In genomic region chr6:139210766-139211165, GRCh38 we compare ENCODE assay signal across 7 cellular contexts.
DNase-seq lines count a peak whose midpoint lies in the region; ATAC-seq lines count a peak whose summit lies in the region.
"Not testable (repeated sequence)": the region's sequence is repeated elsewhere in the genome, so short reads cannot be mapped to it uniquely, and the experiment has no call there.

No MANE protein-coding gene starts in this region.

- DNase-seq in CD4-positive, alpha-beta memory T cell = peak in 4 of 5 donors; percentile 15 to 44 (median 31)
- peak; percentile 9 for DNase-seq in HT-29 (ENCODE audit: low spot score)
- DNase-seq in T-cell = peak in 22 of 34 experiments; percentile 3 to 53 (median 26)
- peak; percentile 58 for DNase-seq in activated CD4-positive, alpha-beta T cell treated with anti-CD3 and anti-CD28 coated beads, Interleukin-2, amount 10 ng/mL, durations not matched to agents 7 days and 5 days
- DNase-seq in activated CD8-positive, alpha-beta T cell treated with anti-CD3 and anti-CD28 coated beads, Interleukin-2, amount 10 ng/mL, durations not matched to agents 7 days and 5 days = peak; percentile 45
- peak; percentile 35 for DNase-seq in activated effector memory CD4-positive, alpha-beta T cell treated with Interleukin-2 at 50 U/mL for 16 hours
- DNase-seq in central memory CD4-positive, alpha-beta T cell = peak; percentile 22

- H3K4me3 Mint-ChIP-seq in CD4-positive, alpha-beta memory T cell = peak overlapping the region in 3 of 8 donors; percentile 29 to 39 (median 36)
- H3K4me3 Mint-ChIP-seq in T-cell = peak overlapping the region in 1 of 3 donors; percentile 4
- H3K4me3 Mint-ChIP-seq in activated CD4-positive, alpha-beta T cell treated with anti-CD3 and anti-CD28 coated beads, Interleukin-2, amount 10 ng/mL, durations not matched to agents 7 days and 5 days; activated CD8-positive, alpha-beta T cell treated with anti-CD3 and anti-CD28 coated beads, Interleukin-2, amount 10 ng/mL, durations not matched to agents 7 days and 5 days: not testable (repeated sequence)

- not testable (repeated sequence) for H3K36me3 ChIP-seq in CD4-positive, alpha-beta memory T cell (ENCODE audit: insufficient read depth, low read length)

- H3K27me3 ChIP-seq in CD4-positive, alpha-beta memory T cell (ENCODE audit: insufficient read depth, low read length) = not testable (repeated sequence)

- H3K9me3 Mint-ChIP-seq in CD4-positive, alpha-beta memory T cell = peaks cover 4 to 64% (median 54%) of the 10 kb centered on the region in 8 donors
- H3K9me3 Mint-ChIP-seq in T-cell = peaks cover 20 to 48% (median 22%) of the 10 kb centered on the region in 3 donors
- H3K9me3 Mint-ChIP-seq in activated CD4-positive, alpha-beta T cell treated with anti-CD3 and anti-CD28 coated beads, Interleukin-2, amount 10 ng/mL, durations not matched to agents 7 days and 5 days = peaks cover 46% of the 10 kb centered on the region
- peaks cover 30% of the 10 kb centered on the region for H3K9me3 Mint-ChIP-seq in activated CD8-positive, alpha-beta T cell treated with anti-CD3 and anti-CD28 coated beads, Interleukin-2, amount 10 ng/mL, durations not matched to agents 7 days and 5 days (ENCODE audit: insufficient read depth)

- not testable (repeated sequence) for H3K27ac ChIP-seq in CD4-positive, alpha-beta memory T cell (ENCODE audit: low read depth, low read length)

- H3K36me3 Mint-ChIP-seq in CD4-positive, alpha-beta memory T cell = peaks cover 26 to 33% of the 10 kb centered on the region in 2 donors
- H3K36me3 Mint-ChIP-seq in T-cell = peaks cover 40% of the 10 kb centered on the region
- H3K36me3 Mint-ChIP-seq in activated CD4-positive, alpha-beta T cell treated with anti-CD3 and anti-CD28 coated beads, Interleukin-2, amount 10 ng/mL, durations not matched to agents 7 days and 5 days (ENCODE audit: low read depth) = peaks cover 56% of the 10 kb centered on the region
- peaks cover 22% of the 10 kb centered on the region for H3K36me3 Mint-ChIP-seq in activated CD8-positive, alpha-beta T cell treated with anti-CD3 and anti-CD28 coated beads, Interleukin-2, amount 10 ng/mL, durations not matched to agents 7 days and 5 days (ENCODE audit: low read depth)

- POLR2A ChIA-PET in CD4-positive, alpha-beta memory T cell (lab: Charles Lee; ENCODE audit: partially characterized antibody) = interaction anchor here (0.8 to 1.6 kb wide), 3 partner anchors 76 to 154 kb away, joined by 3 to 6 read pairs (median 5); no protein-coding TSS in a partner anchor
- POLR2A ChIA-PET in T-cell (lab: Charles Lee); activated CD4-positive, alpha-beta T cell treated with anti-CD3 and anti-CD28 coated beads, Interleukin-2, amount 10 ng/mL, durations not matched to agents 7 days and 5 days (lab: Charles Lee); activated CD8-positive, alpha-beta T cell treated with anti-CD3 and anti-CD28 coated beads, Interleukin-2, amount 10 ng/mL, durations not matched to agents 7 days and 5 days (lab: Charles Lee): not testable (repeated sequence)

- intact Hi-C loops in CD4-positive, alpha-beta memory T cell (cut with micrococcal nuclease) = not testable (repeated sequence)

- H3K27ac Mint-ChIP-seq in CD4-positive, alpha-beta memory T cell = peak overlapping the region in 1 of 7 donors; percentile 29
- not testable (repeated sequence) for H3K27ac Mint-ChIP-seq in T-cell; activated CD8-positive, alpha-beta T cell treated with anti-CD3 and anti-CD28 coated beads, Interleukin-2, amount 10 ng/mL, durations not matched to agents 7 days and 5 days
- H3K27ac Mint-ChIP-seq in activated CD4-positive, alpha-beta T cell treated with anti-CD3 and anti-CD28 coated beads, Interleukin-2, amount 10 ng/mL, durations not matched to agents 7 days and 5 days = peak overlapping the region; percentile 57

- not testable (repeated sequence) for H3K9me3 ChIP-seq in CD4-positive, alpha-beta memory T cell (ENCODE audit: control insufficient read depth in 1 of 2, low read length in 2 of 2)

- H3K4me1 ChIP-seq in CD4-positive, alpha-beta memory T cell (ENCODE audit: insufficient read depth, low read length) = peaks cover 12% of the 10 kb centered on the region

- H3K4me1 Mint-ChIP-seq in CD4-positive, alpha-beta memory T cell = peaks cover 7 to 27% (median 19%) of the 10 kb centered on the region in 4 donors
- peaks cover 9 to 24% (median 13%) of the 10 kb centered on the region in 3 donors for H3K4me1 Mint-ChIP-seq in T-cell
- peaks cover 21% of the 10 kb centered on the region for H3K4me1 Mint-ChIP-seq in activated CD4-positive, alpha-beta T cell treated with anti-CD3 and anti-CD28 coated beads, Interleukin-2, amount 10 ng/mL, durations not matched to agents 7 days and 5 days
- H3K4me1 Mint-ChIP-seq in activated CD8-positive, alpha-beta T cell treated with anti-CD3 and anti-CD28 coated beads, Interleukin-2, amount 10 ng/mL, durations not matched to agents 7 days and 5 days (ENCODE audit: low read depth) = not testable (repeated sequence)

- CTCF ChIA-PET in CD4-positive, alpha-beta memory T cell (lab: Charles Lee; ENCODE audit: partially characterized antibody) = interaction anchor here (1.0 to 1.6 kb wide), 4 partner anchors 8 to 162 kb away, joined by 3 to 6 read pairs (median 4); no protein-coding TSS in a partner anchor
- CTCF ChIA-PET in T-cell (lab: Charles Lee); activated CD4-positive, alpha-beta T cell treated with anti-CD3 and anti-CD28 coated beads, Interleukin-2, amount 10 ng/mL, durations not matched to agents 7 days and 5 days (lab: Charles Lee): not testable (repeated sequence)
- CTCF ChIA-PET in activated CD8-positive, alpha-beta T cell treated with anti-CD3 and anti-CD28 coated beads, Interleukin-2, amount 10 ng/mL, durations not matched to agents 7 days and 5 days (lab: Charles Lee) = interaction anchor here (3.4 kb wide), 1 partner anchor 9 kb away, joined by 14 read pairs; no protein-coding TSS in a partner anchor

- not testable (repeated sequence) for ATAC-seq in T-cell (replicated peaks in 1 of 4); activated CD8-positive, alpha-beta T cell treated with anti-CD3 and anti-CD28 coated beads, Interleukin-2, amount 10 ng/mL, durations not matched to agents 7 days and 5 days

- not testable (repeated sequence) for H3K4me3 ChIP-seq in CD4-positive, alpha-beta memory T cell (ENCODE audit: low read length in 2 of 2)

- H3K27me3 Mint-ChIP-seq in CD4-positive, alpha-beta memory T cell; T-cell; activated CD4-positive, alpha-beta T cell treated with anti-CD3 and anti-CD28 coated beads, Interleukin-2, amount 10 ng/mL, durations not matched to agents 7 days and 5 days; activated CD8-positive, alpha-beta T cell treated with anti-CD3 and anti-CD28 coated beads, Interleukin-2, amount 10 ng/mL, durations not matched to agents 7 days and 5 days (ENCODE audit: low read depth): not testable (repeated sequence)
